Comparison of ENCODE assay signal across 21 cellular contexts in genomic region chr21:33047231-33047630, GRCh38. TPM values are rescaled to one million over a fixed set of nuclear protein-coding genes. Genes with fewer than 3 reads are reported as not detected.
A peak's percentile ranks its signal among the peaks of the same experiment; 100 is the strongest.
DNase-seq lines count a peak whose midpoint lies in the region; ATAC-seq and TF ChIP-seq lines count a peak whose summit lies in the region.
"Had no signal": no experiment of that assay in that cellular context is flagged by ENCODE, and none has a peak within 500 bp of the region (broad histone marks: within the 10 kb centered on the region; RNA-seq: fewer than 3 reads in every experiment).

No MANE protein-coding gene starts in this region.

- 35 to 48% (median 46%) methylated on average over 5 of the region's 5 CpGs for WGBS in adrenal gland, 4 donors

- H3K4me3 ChIP-seq in AG10803 (ENCODE audit: low read length) (no peak overlapping the region), adrenal gland (no peak overlapping the region), coronary artery (no peak overlapping the region)
- H3K4me3 ChIP-seq: esophagus muscularis mucosa, HAP-1, lower lobe of right lung had no signal

- TF ChIP-seq CTCF in AG10803 (conservative IDR thresholded peaks at IDR 0.05; ENCODE audit: low read length): no peak
- TF ChIP-seq CTCF in adrenal gland (IDR thresholded peaks at IDR 0.05): no peak
- no peak for TF ChIP-seq CTCF in coronary artery (IDR thresholded peaks at IDR 0.05)

- H3K27ac ChIP-seq in adrenal gland (no peak overlapping the region), coronary artery (no peak overlapping the region)
- H3K27ac ChIP-seq: esophagus muscularis mucosa, lower lobe of right lung had no signal

- no peaks in the 10 kb centered on the region for H3K27me3 ChIP-seq in adrenal gland

- DNase-seq in AG10803 (ENCODE audit: low read depth) (peak; percentile 57), HCEC 1CT (peak; percentile 52), adrenal gland (peak in 6 of 7 donors; percentile 25 to 64 (median 62)), left cardiac atrium (no peak), NCI-H187 (lab: John Stamatoyannopoulos, UW) (no peak), NCI-H2081 (lab: John Stamatoyannopoulos, UW) (no peak), activated T-cell treated with anti-CD3 and anti-CD28 coated beads for 4 hours (no peak), coronary artery (ENCODE audit: low spot score) (no peak)
- DNase-seq: activated CD8-positive, alpha-beta memory T cell treated with anti-CD3 and anti-CD28 coated beads for 24 hours; aorta; dermis blood vessel endothelial cell; lower lobe of right lung; NCI-H1105; NCI-H345; stimulated activated CD4-positive, alpha-beta T cell treated with anti-CD3 and anti-CD28 coated beads, Interleukin-2, amount 100 ng/mL, for 48 hours; trophoblast cell had no signal

- H3K36me3 ChIP-seq in adrenal gland (replicated peaks in 1 of 2): no peaks in the 10 kb centered on the region
- H3K36me3 ChIP-seq: esophagus muscularis mucosa, HAP-1, lower lobe of right lung had no signal

- H3K4me1 ChIP-seq in adrenal gland (replicated peaks in 1 of 2): no peaks in the 10 kb centered on the region
- H3K4me1 ChIP-seq: esophagus muscularis mucosa, HAP-1, lower lobe of right lung had no signal

- peak; percentile 44 to 92 for ATAC-seq in left cardiac atrium
- ATAC-seq: lower lobe of right lung; natural killer cell treated with Interleukin-12 subunit alpha and Interleukin-12 subunit beta and Interleukin-15 and Interleukin-18, amount 100 ng/mL, for 72 hours; sciatic nerve had no signal

- no peak for TF ChIP-seq POLR2A in adrenal gland (IDR thresholded peaks at IDR 0.05)

- intact Hi-C loops in adrenal gland (cut with DNase I) (no loop called here), left cardiac atrium (cut with DNase I) (no loop called here)

- H3K9me3 ChIP-seq in adrenal gland (replicated peaks in 1 of 3): no peaks in the 10 kb centered on the region
- H3K9me3 ChIP-seq: esophagus muscularis mucosa, HAP-1, lower lobe of right lung had no signal

RNA-seq across cellular contexts. Expression of gene OLIG2, which starts 21.5 kb away (rescaled TPM):
- total RNA-seq in adrenal gland (not detected), left cardiac atrium (not detected)
- polyA plus RNA-seq in adrenal gland: under 1 TPM in 1 of 3 donors, not detected in 2; 0.16 TPM
- total RNA-seq: aorta; dermis blood vessel endothelial cell; esophagus muscularis mucosa; lower lobe of right lung; natural killer cell treated with Interleukin-12 subunit alpha and Interleukin-12 subunit beta and Interleukin-15 and Interleukin-18, amount 100 ng/mL, for 72 hours; sciatic nerve had no signal
- polyA plus RNA-seq: aorta, BJ had no signal

RNA-seq across cellular contexts. Expression of gene OLIG1, which starts 22.7 kb away (rescaled TPM):
- total RNA-seq in adrenal gland: under 1 TPM in 1 of 8 donors, not detected in 7; 0.50 TPM
- 1 to 10 TPM in 1 of 3 donors, not detected in 2; 1.8 TPM for polyA plus RNA-seq in adrenal gland
- under 1 TPM in 1 of 2 donors, not detected in 1; 0.27 TPM for total RNA-seq in left cardiac atrium
- total RNA-seq: aorta, dermis blood vessel endothelial cell, esophagus muscularis mucosa had no signal
- polyA plus RNA-seq: aorta, BJ had no signal

Comparison
In these comparisons a context has a peak if more than half of its experiments do, and no peak if none do; other contexts are left out.
1. DNase-seq: peak in AG10803 (single experiment), HCEC 1CT (single experiment) and adrenal gland (6 of 7); none in left cardiac atrium (single experiment), NCI-H187 (0 of 2), NCI-H2081 (0 of 2), activated T-cell treated with anti-CD3 and anti-CD28 coated beads for 4 hours (single experiment) and coronary artery (single experiment).